9 cellular contexts compared by ENCODE assay signal in the genomic region with DNA sequence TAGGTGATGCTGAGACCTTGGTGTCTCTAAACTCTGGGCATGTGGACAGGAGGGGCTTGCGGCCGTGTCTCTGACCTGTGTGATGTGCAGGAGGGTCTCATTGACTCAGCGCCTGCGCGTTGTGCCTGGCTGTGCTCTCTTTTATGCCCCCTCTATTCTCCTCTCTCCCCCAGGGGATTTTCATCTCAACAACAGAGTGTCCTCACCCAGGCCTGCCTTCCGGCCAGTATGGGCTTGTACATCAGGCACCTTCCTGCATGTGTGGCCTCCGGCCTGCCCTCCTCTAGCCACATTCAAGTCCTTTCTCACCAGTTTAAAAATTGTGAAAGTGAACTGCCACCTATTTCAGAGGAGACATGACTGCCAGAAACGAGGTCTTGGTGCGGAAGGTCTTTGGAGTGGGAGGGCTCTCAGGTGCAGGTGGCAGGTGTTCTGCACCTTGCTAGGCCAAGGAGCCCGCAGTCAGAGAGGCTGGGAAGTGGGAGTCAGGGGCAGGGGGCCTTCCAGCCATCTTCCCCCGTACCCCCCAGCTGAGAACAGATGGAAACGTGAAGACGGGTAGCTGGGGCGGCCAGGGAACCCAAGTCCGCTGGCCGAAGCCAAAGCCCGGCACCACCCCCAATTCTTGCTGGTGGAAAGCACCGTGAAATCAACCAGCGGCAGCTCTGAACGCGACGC. TPM values are rescaled to one million over a fixed set of nuclear protein-coding genes. Genes with fewer than 3 reads are reported as not detected.
DNase-seq lines count a peak whose midpoint lies in the region; ATAC-seq and TF ChIP-seq lines count a peak whose summit lies in the region.
"Had no signal": no experiment of that assay in that cellular context is flagged by ENCODE, and none has a peak within 500 bp of the region (broad histone marks: within the 10 kb centered on the region; RNA-seq: fewer than 3 reads in every experiment).

No MANE protein-coding gene starts in this region.

- H3K27me3 ChIP-seq in right lobe of liver = no peaks in the 10 kb centered on the region

- peaks cover 17% of the 10 kb centered on the region for H3K36me3 Mint-ChIP-seq in activated naive CD4-positive, alpha-beta T cell treated with anti-CD3 and anti-CD28 coated beads, Interleukin-2, amount 50 U/mL, for 24 hours
- H3K36me3 Mint-ChIP-seq in activated naive CD4-positive, alpha-beta T cell treated with anti-CD3 and anti-CD28 coated beads, Interleukin-2, amount 50 U/mL, for 72 hours = peaks cover 9 to 15% of the 10 kb centered on the region in 2 donors
- H3K36me3 Mint-ChIP-seq in type B pancreatic cell = peaks cover 18% of the 10 kb centered on the region

- H3K9me3 Mint-ChIP-seq in activated naive CD4-positive, alpha-beta T cell treated with anti-CD3 and anti-CD28 coated beads, Interleukin-2, amount 50 U/mL, for 24 hours = no peaks in the 10 kb centered on the region
- H3K9me3 Mint-ChIP-seq in activated naive CD4-positive, alpha-beta T cell treated with anti-CD3 and anti-CD28 coated beads, Interleukin-2, amount 50 U/mL, for 72 hours = no peaks in the 10 kb centered on the region
- H3K9me3 Mint-ChIP-seq in type B pancreatic cell = no peaks in the 10 kb centered on the region

- peak overlapping the region in 2 of 3 donors; percentile 68 to 97 for H3K4me3 ChIP-seq in right lobe of liver

- H3K27ac ChIP-seq in angular gyrus (ENCODE audit: low read depth, low read length) = peak overlapping the region; percentile 55
- peak overlapping the region in 1 of 3 donors; percentile 93 for H3K27ac ChIP-seq in right lobe of liver

- no peak for ATAC-seq in activated naive CD4-positive, alpha-beta T cell treated with anti-CD3 and anti-CD28 coated beads, Interleukin-2, amount 50 U/mL, for 72 hours
- ATAC-seq in right lobe of liver (no peak), GM21717 (IDR thresholded peaks at IDR 0.05; ENCODE audit: unreplicated experiment) (no peak)

- 82% methylated on average over 3 of the region's 22 CpGs for WGBS in right lobe of liver (ENCODE audit: insufficient coverage, low coverage, low lambda C conversion rate, missing lambda C conversion rate)

- H3K27ac Mint-ChIP-seq in activated naive CD4-positive, alpha-beta T cell treated with anti-CD3 and anti-CD28 coated beads, Interleukin-2, amount 50 U/mL, for 24 hours = peak overlapping the region; percentile 95
- H3K27ac Mint-ChIP-seq in activated naive CD4-positive, alpha-beta T cell treated with anti-CD3 and anti-CD28 coated beads, Interleukin-2, amount 50 U/mL, for 72 hours = peak overlapping the region in 1 of 2 donors; percentile 68
- peak overlapping the region; percentile 81 for H3K27ac Mint-ChIP-seq in type B pancreatic cell

- H3K9me3 ChIP-seq in right lobe of liver = no peaks in the 10 kb centered on the region

- peak overlapping the region; percentile 81 for H3K4me3 Mint-ChIP-seq in activated naive CD4-positive, alpha-beta T cell treated with anti-CD3 and anti-CD28 coated beads, Interleukin-2, amount 50 U/mL, for 24 hours
- peak overlapping the region; percentile 85 for H3K4me3 Mint-ChIP-seq in type B pancreatic cell

- peaks cover 25% of the 10 kb centered on the region for H3K4me1 Mint-ChIP-seq in activated naive CD4-positive, alpha-beta T cell treated with anti-CD3 and anti-CD28 coated beads, Interleukin-2, amount 50 U/mL, for 24 hours
- H3K4me1 Mint-ChIP-seq in type B pancreatic cell (ENCODE audit: unreplicated experiment) = peaks cover 5% of the 10 kb centered on the region

- intact Hi-C loops in right lobe of liver (cut with DNase I) = no loop called here

- no peak for TF ChIP-seq POLR2A in right lobe of liver (IDR thresholded peaks at IDR 0.05)

- no peaks in the 10 kb centered on the region for H3K27me3 Mint-ChIP-seq in activated naive CD4-positive, alpha-beta T cell treated with anti-CD3 and anti-CD28 coated beads, Interleukin-2, amount 50 U/mL, for 24 hours
- H3K27me3 Mint-ChIP-seq in type B pancreatic cell = no peaks in the 10 kb centered on the region

- no peak for DNase-seq in activated naive CD4-positive, alpha-beta T cell treated with anti-CD3 and anti-CD28 coated beads, Interleukin-2, amount 50 U/mL, for 72 hours (ENCODE audit: low spot score in 2 of 2)
- no peak for DNase-seq in right lobe of liver
- DNase-seq in type B pancreatic cell (ENCODE audit: extremely low spot score, unreplicated experiment) = no peak
- no peak for DNase-seq in cerebellar cortex (ENCODE audit: low spot score)
- no peak for DNase-seq in NCI-H1930 (lab: John Stamatoyannopoulos, UW)

- no peak for TF ChIP-seq CTCF in right lobe of liver (IDR thresholded peaks at IDR 0.05)
- no peak for TF ChIP-seq CTCF in type B pancreatic cell (conservative IDR thresholded peaks at IDR 0.05)

- H3K36me3 ChIP-seq in right lobe of liver = peaks cover 0 to 41% (median 17%) of the 10 kb centered on the region in 4 donors

- peaks cover 0 to 13% (median 3%) of the 10 kb centered on the region in 4 donors for H3K4me1 ChIP-seq in right lobe of liver

RNA-seq across cellular contexts. Expression of a gene that starts 0.5 kb away (rescaled TPM):
- total RNA-seq in activated naive CD4-positive, alpha-beta T cell treated with anti-CD3 and anti-CD28 coated beads, Interleukin-2, amount 50 U/mL, for 72 hours = 10 to 100 TPM; 22.5 to 26.2 TPM
- total RNA-seq in right lobe of liver (10 to 100 TPM; 10.2 to 16.6 (median 14.0) TPM), type B pancreatic cell (ENCODE audit: low replicate concordance) (35.8 and 44.1 TPM in 2 replicates)

RNA-seq across cellular contexts. Expression of a gene that starts 12.0 kb away (rescaled TPM):
- 10 to 100 TPM; 25.7 to 40.6 TPM for total RNA-seq in activated naive CD4-positive, alpha-beta T cell treated with anti-CD3 and anti-CD28 coated beads, Interleukin-2, amount 50 U/mL, for 72 hours
- 10 to 100 TPM; 27.9 to 48.5 (median 36.9) TPM for total RNA-seq in right lobe of liver
- total RNA-seq in type B pancreatic cell (ENCODE audit: low replicate concordance) = 62.0 and 67.9 TPM in 2 replicates

RNA-seq across cellular contexts. Expression of a gene that starts 26.1 kb away (rescaled TPM):
- total RNA-seq in activated naive CD4-positive, alpha-beta T cell treated with anti-CD3 and anti-CD28 coated beads, Interleukin-2, amount 50 U/mL, for 72 hours = 1 to 10 TPM in 1 of 2 donors, under 1 TPM in 1; 0.89 to 1.7 TPM
- total RNA-seq in right lobe of liver (under 1 TPM; 0.20 to 0.98 (median 0.37) TPM), type B pancreatic cell (ENCODE audit: low replicate concordance) (5.0 and 9.2 TPM in 2 replicates)

RNA-seq across cellular contexts. Expression of a gene that starts 38.0 kb away (rescaled TPM):
- total RNA-seq in activated naive CD4-positive, alpha-beta T cell treated with anti-CD3 and anti-CD28 coated beads, Interleukin-2, amount 50 U/mL, for 72 hours = under 1 TPM; 0.21 to 0.30 TPM
- total RNA-seq in right lobe of liver = under 1 TPM in 2 of 6 experiments, not detected in 4; 0.05 to 0.07 TPM
- 0.43 and 1.6 TPM in 2 replicates for total RNA-seq in type B pancreatic cell (ENCODE audit: low replicate concordance)
- total RNA-seq: Daoy had no signal

RNA-seq across cellular contexts. Expression of a gene that starts 47.8 kb away (rescaled TPM):
- total RNA-seq in activated naive CD4-positive, alpha-beta T cell treated with anti-CD3 and anti-CD28 coated beads, Interleukin-2, amount 50 U/mL, for 72 hours = 10 to 100 TPM; 23.2 to 28.9 TPM
- total RNA-seq in right lobe of liver (10 to 100 TPM in 4 of 6 experiments, 1 to 10 TPM in 2; 9.5 to 25.1 (median 15.2) TPM), type B pancreatic cell (ENCODE audit: low replicate concordance) (37.1 and 46.8 TPM in 2 replicates)
